Comparison of ENCODE assay signal across 15 cellular contexts in genomic region chr5:132492386-132492785, GRCh38. TPM values are rescaled to one million over a fixed set of nuclear protein-coding genes. Genes with fewer than 3 reads are reported as not detected.
DNase-seq lines count a peak whose midpoint lies in the region; ATAC-seq and TF ChIP-seq lines count a peak whose summit lies in the region.
"Had no signal": no experiment of that assay in that cellular context is flagged by ENCODE, and none has a peak within 500 bp of the region (broad histone marks: within the 10 kb centered on the region; RNA-seq: fewer than 3 reads in every experiment).

No MANE protein-coding gene starts in this region.

- H3K27ac ChIP-seq in lower lobe of right lung (peak overlapping the region; percentile 99), stomach (peak overlapping the region in 4 of 5 donors; percentile 94 to 99 (median 96))

- no peak for TF ChIP-seq EP300 in stomach (IDR thresholded peaks at IDR 0.05)

- H3K4me1 ChIP-seq in lower lobe of right lung: peaks cover 66% of the 10 kb centered on the region
- H3K4me1 ChIP-seq in stomach: peaks cover 46 to 72% (median 71%) of the 10 kb centered on the region in 4 donors

- H3K27me3 ChIP-seq in lower lobe of right lung (ENCODE audit: low read depth): no peaks in the 10 kb centered on the region
- no peaks in the 10 kb centered on the region for H3K27me3 ChIP-seq in stomach

- POLR2A ChIA-PET in activated CD8-positive, alpha-beta T cell treated with anti-CD3 and anti-CD28 coated beads for 36 hours (lab: Charles Lee): interaction anchor here (0.8 to 36.6 kb wide), 9 partner anchors 16 to 198 kb away, joined by 3 to 1641 read pairs (median 61); partner anchors contain the start of genes IRF1 and SLC22A4

- CTCF ChIA-PET in activated CD8-positive, alpha-beta T cell treated with anti-CD3 and anti-CD28 coated beads for 36 hours (lab: Charles Lee): interaction anchor here (0.7 to 2.6 kb wide), 10 partner anchors 9 to 106 kb away, joined by 3 to 12 read pairs (median 3); no protein-coding TSS in a partner anchor

- TF ChIP-seq POLR2A in stomach (IDR thresholded peaks at IDR 0.05): no peak

- H3K9me3 ChIP-seq in lower lobe of right lung (no peaks in the 10 kb centered on the region), stomach (no peaks in the 10 kb centered on the region)

- H3K36me3 ChIP-seq in lower lobe of right lung (peaks cover 17% of the 10 kb centered on the region), stomach (peaks cover 9 to 23% (median 10%) of the 10 kb centered on the region in 4 donors)

- no peaks in the 10 kb centered on the region for H3K9me3 Mint-ChIP-seq in activated T-cell treated with anti-CD3 and anti-CD28 coated beads, Interleukin-2, amount 50 U/mL, for 24 hours
- H3K9me3 Mint-ChIP-seq in activated CD8-positive, alpha-beta T cell treated with anti-CD3 and anti-CD28 coated beads for 36 hours: no peaks in the 10 kb centered on the region

- ATAC-seq in activated CD8-positive, alpha-beta T cell treated with anti-CD3 and anti-CD28 coated beads for 36 hours: no peak
- ATAC-seq in lower lobe of right lung (no peak), HG02870 (IDR thresholded peaks at IDR 0.05; ENCODE audit: unreplicated experiment) (no peak)
- ATAC-seq: SK-N-SH treated with all-trans-retinoic acid at 6 μM for 48 hours had no signal

- peaks cover 68% of the 10 kb centered on the region for H3K4me1 Mint-ChIP-seq in activated T-cell treated with anti-CD3 and anti-CD28 coated beads, Interleukin-2, amount 50 U/mL, for 24 hours (ENCODE audit: low read depth)
- H3K4me1 Mint-ChIP-seq in activated CD8-positive, alpha-beta T cell treated with anti-CD3 and anti-CD28 coated beads for 36 hours (ENCODE audit: low read depth): peaks cover 49% of the 10 kb centered on the region

- H3K4me3 ChIP-seq in lower lobe of right lung (no peak overlapping the region), stomach (no peak overlapping the region)

- peaks cover 38% of the 10 kb centered on the region for H3K36me3 Mint-ChIP-seq in activated T-cell treated with anti-CD3 and anti-CD28 coated beads, Interleukin-2, amount 50 U/mL, for 24 hours (ENCODE audit: low read depth)
- H3K36me3 Mint-ChIP-seq in activated CD8-positive, alpha-beta T cell treated with anti-CD3 and anti-CD28 coated beads for 36 hours (ENCODE audit: low read depth): peaks cover 27% of the 10 kb centered on the region

- peak overlapping the region; percentile 99 for H3K27ac Mint-ChIP-seq in activated T-cell treated with anti-CD3 and anti-CD28 coated beads, Interleukin-2, amount 50 U/mL, for 24 hours
- peak overlapping the region; percentile 99 for H3K27ac Mint-ChIP-seq in activated CD8-positive, alpha-beta T cell treated with anti-CD3 and anti-CD28 coated beads for 36 hours

- DNase-seq in activated T-cell treated with anti-CD3 and anti-CD28 coated beads, Interleukin-2, amount 50 U/mL, for 24 hours: no peak
- DNase-seq in activated T-cell treated with anti-CD3 and anti-CD28 coated beads for 4 hours (no peak), lower lobe of right lung (no peak), stomach (no peak), NCI-H2227 (lab: John Stamatoyannopoulos, UW; ENCODE audit: unreplicated experiment) (no peak), NCI-H128 (lab: John Stamatoyannopoulos, UW; ENCODE audit: unreplicated experiment) (no peak)
- no peak for DNase-seq in activated CD8-positive, alpha-beta T cell treated with anti-CD3 and anti-CD28 coated beads for 36 hours
- DNase-seq: ACHN, HCEC 1CT, hippocampal formation, NCI-H187 treated with DMSO at 0.1 percent for 48 hours had no signal

- no peaks in the 10 kb centered on the region for H3K27me3 Mint-ChIP-seq in activated T-cell treated with anti-CD3 and anti-CD28 coated beads, Interleukin-2, amount 50 U/mL, for 24 hours
- H3K27me3 Mint-ChIP-seq in activated CD8-positive, alpha-beta T cell treated with anti-CD3 and anti-CD28 coated beads for 36 hours: no peaks in the 10 kb centered on the region

- H3K4me3 Mint-ChIP-seq in activated T-cell treated with anti-CD3 and anti-CD28 coated beads, Interleukin-2, amount 50 U/mL, for 24 hours: peak overlapping the region; percentile 85
- peak overlapping the region; percentile 85 for H3K4me3 Mint-ChIP-seq in activated CD8-positive, alpha-beta T cell treated with anti-CD3 and anti-CD28 coated beads for 36 hours

- intact Hi-C loops in activated CD8-positive, alpha-beta T cell treated with anti-CD3 and anti-CD28 coated beads for 36 hours (cut with micrococcal nuclease): loop anchor here (5.0 to 10.0 kb wide), 3 partner anchors 35 to 388 kb away; no protein-coding TSS in a partner anchor
- intact Hi-C loops in lower lobe of right lung (cut with DNase I) (no loop called here), stomach (cut with DNase I; ENCODE audit: low total_unique reads) (no loop called here)

- TF ChIP-seq CTCF in activated CD8-positive, alpha-beta T cell treated with anti-CD3 and anti-CD28 coated beads for 36 hours (IDR thresholded peaks at IDR 0.05): no peak
- TF ChIP-seq CTCF in lower lobe of right lung (IDR thresholded peaks at IDR 0.05) (no peak), stomach (IDR thresholded peaks at IDR 0.05) (no peak)

- 57 to 78% (median 66%) methylated on average over 2 of the region's 2 CpGs for WGBS in stomach, 5 donors

RNA-seq across cellular contexts. Expression of gene IRF1, which starts 1.8 kb away (rescaled TPM):
- total RNA-seq in activated CD8-positive, alpha-beta T cell treated with anti-CD3 and anti-CD28 coated beads for 36 hours: 100 to 1,000 TPM; 121 to 128 TPM
- 81.2 TPM for total RNA-seq in lower lobe of right lung
- total RNA-seq in stomach: 100 to 1,000 TPM in 2 of 5 donors, 10 to 100 TPM in 3; 18.0 to 256 (median 91.5) TPM
- 10 to 100 TPM; 17.1 to 80.2 (median 49.1) TPM for polyA plus RNA-seq in stomach

RNA-seq across cellular contexts. Expression of gene IL5, which starts 50.9 kb away (rescaled TPM):
- 1 to 10 TPM; 1.6 to 1.7 TPM for total RNA-seq in activated CD8-positive, alpha-beta T cell treated with anti-CD3 and anti-CD28 coated beads for 36 hours
- total RNA-seq in lower lobe of right lung: not detected
- total RNA-seq in stomach: not detected
- polyA plus RNA-seq in stomach: not detected
- total RNA-seq: lung microvascular endothelial cell, pulmonary artery endothelial cell had no signal
